Comparison of ENCODE assay signal across 10 cellular contexts in genomic region chr2:233079473-233079877, GRCh38. TPM values are rescaled to one million over a fixed set of nuclear protein-coding genes. Genes with fewer than 3 reads are reported as not detected.
DNase-seq lines count a peak whose midpoint lies in the region; ATAC-seq, FAIRE-seq and TF ChIP-seq lines count a peak whose summit lies in the region.
"Had no signal": no experiment of that assay in that cellular context is flagged by ENCODE, and none has a peak within 500 bp of the region (broad histone marks: within the 10 kb centered on the region; RNA-seq: fewer than 3 reads in every experiment).

No MANE protein-coding gene starts in this region.

- H3K4me1 ChIP-seq in tibial nerve: peaks cover 0 to 53% (median 16%) of the 10 kb centered on the region in 4 donors

- H3K27me3 ChIP-seq in tibial nerve: no peaks in the 10 kb centered on the region

- no peaks in the 10 kb centered on the region for H3K9me3 ChIP-seq in tibial nerve

- peak overlapping the region in 1 of 4 donors; percentile 64 for H3K27ac ChIP-seq in tibial nerve

- no peak for TF ChIP-seq EP300 in tibial nerve (IDR thresholded peaks at IDR 0.05)

- H3K36me3 Mint-ChIP-seq in effector memory CD8-positive, alpha-beta T cell (ENCODE audit: insufficient read depth): peaks cover 58% of the 10 kb centered on the region

- no peak for DNase-seq in GM12891 (ENCODE audit: insufficient read length, low spot score)
- peak; percentile 7 to 18 for DNase-seq in Kasumi-1 (lab: John Stamatoyannopoulos, UW)
- no peak for DNase-seq in effector memory CD8-positive, alpha-beta T cell
- no peak for DNase-seq in tibial nerve (ENCODE audit: low spot score in 2 of 2)
- DNase-seq in SW480 (ENCODE audit: low spot score): no peak
- DNase-seq in cerebellar nuclear complex (lab: John Stamatoyannopoulos, UW): no peak
- no peak for DNase-seq in NCI-H1092 (lab: John Stamatoyannopoulos, UW)
- DNase-seq: kidney glomerular epithelial cell had no signal

- no peaks in the 10 kb centered on the region for H3K36me3 ChIP-seq in tibial nerve

- peak; percentile 96 for FAIRE-seq in GM12891 (lab: Jason Lieb, UNC)

- no peaks in the 10 kb centered on the region for H3K27me3 Mint-ChIP-seq in effector memory CD8-positive, alpha-beta T cell

- TF ChIP-seq CTCF in tibial nerve (IDR thresholded peaks at IDR 0.05): no peak

- 58 to 60% methylated on average over 10 of the region's 10 CpGs for WGBS in tibial nerve, 2 donors

- peak; percentile 37 for ATAC-seq in GM21423 (IDR thresholded peaks at IDR 0.05; ENCODE audit: unreplicated experiment)
- ATAC-seq in effector memory CD8-positive, alpha-beta T cell (replicated peaks): peak; percentile 40

- H3K9me3 Mint-ChIP-seq in effector memory CD8-positive, alpha-beta T cell: no peaks in the 10 kb centered on the region

- H3K4me3 ChIP-seq in tibial nerve: no peak overlapping the region

- H3K4me1 Mint-ChIP-seq in effector memory CD8-positive, alpha-beta T cell (ENCODE audit: low read depth in 2 of 2): peaks cover 61 to 66% of the 10 kb centered on the region in 2 donors

- H3K4me3 Mint-ChIP-seq in effector memory CD8-positive, alpha-beta T cell: peak overlapping the region; percentile 59 to 81

- peak overlapping the region in 1 of 2 donors; percentile 100 for H3K27ac Mint-ChIP-seq in effector memory CD8-positive, alpha-beta T cell

- TF ChIP-seq POLR2A in GM12891 (IDR thresholded peaks at IDR 0.05; ENCODE audit: low read depth, low read length): no peak
- no peak for TF ChIP-seq POLR2A in tibial nerve (IDR thresholded peaks at IDR 0.05)

TF ChIP-seq in GM12891, 5 proteins besides CTCF, POLR2A, EP300 and RAD21:
- peak; percentile 69 for TF ChIP-seq POLR2AphosphoS5 (IDR thresholded peaks at IDR 0.05; ENCODE audit: low read depth, low read length)
- TF ChIP-seq TAF1 (IDR thresholded peaks at IDR 0.05; ENCODE audit: low read depth, low read length): no peak
- TF ChIP-seq POU2F2 (IDR thresholded peaks at IDR 0.05; ENCODE audit: low read depth, low read length): peak; percentile 80; the same call in 1 of the 2 replicates
- TF ChIP-seq PAX5 (IDR thresholded peaks at IDR 0.05; ENCODE audit: insufficient read depth, low read length, severe bottlenecking): no peak
- TF ChIP-seq SPI1 (IDR thresholded peaks at IDR 0.05; ENCODE audit: low read depth, low read length): peak; percentile 87

RNA-seq across cellular contexts. Expression of gene INPP5D, which starts 19.3 kb away (rescaled TPM):
- 62.2 TPM for polyA plus RNA-seq in GM12891 (2012; ENCODE audit: low read depth, missing spikeins)
- total RNA-seq in tibial nerve: 10 to 100 TPM; 22.8 to 55.3 (median 42.1) TPM

RNA-seq across cellular contexts. Expression of gene NEU2, which starts 47.0 kb away (rescaled TPM):
- not detected for polyA plus RNA-seq in GM12891 (2012; ENCODE audit: low read depth, missing spikeins)
- total RNA-seq in tibial nerve: not detected
- total RNA-seq: NCI-H460 had no signal

Comparison
In these comparisons a context has a peak if more than half of its experiments do, and no peak if none do; other contexts are left out.
1. DNase-seq: peak in Kasumi-1 (2 of 2); none in GM12891 (single experiment), effector memory CD8-positive, alpha-beta T cell (0 of 3), tibial nerve (0 of 2), SW480 (single experiment), cerebellar nuclear complex (0 of 2) and NCI-H1092 (single experiment).